Comparison of ENCODE assay signal across 39 cellular contexts in genomic region chr12:101485015-101485414, GRCh38. TPM values are rescaled to one million over a fixed set of nuclear protein-coding genes. Genes with fewer than 3 reads are reported as not detected.
DNase-seq lines count a peak whose midpoint lies in the region; ATAC-seq and TF ChIP-seq lines count a peak whose summit lies in the region.
"Had no signal": no experiment of that assay in that cellular context is flagged by ENCODE, and none has a peak within 500 bp of the region (broad histone marks: within the 10 kb centered on the region; RNA-seq: fewer than 3 reads in every experiment).

No MANE protein-coding gene starts in this region.

- H3K79me2 ChIP-seq in GM23248 (ENCODE audit: insufficient read depth) (no peaks in the 10 kb centered on the region), osteoblast (ENCODE audit: insufficient read depth, low read length) (no peaks in the 10 kb centered on the region)

- H3K4me1 ChIP-seq in GM23248 (ENCODE audit: insufficient read depth) (no peaks in the 10 kb centered on the region), osteoblast (ENCODE audit: insufficient read depth, low read length) (no peaks in the 10 kb centered on the region), upper lobe of right lung (peaks cover 5% of the 10 kb centered on the region)

- H2AFZ ChIP-seq in GM23248 (no peak overlapping the region), osteoblast (ENCODE audit: low read length) (no peak overlapping the region)

- H3K9me3 ChIP-seq in GM23248 (ENCODE audit: low read depth): no peaks in the 10 kb centered on the region
- no peaks in the 10 kb centered on the region for H3K9me3 ChIP-seq in osteoblast (ENCODE audit: low read depth, low read length)
- H3K9me3 ChIP-seq in upper lobe of right lung: no peaks in the 10 kb centered on the region
- H3K9me3 ChIP-seq: HAP-1, psoas muscle had no signal

- H3F3A ChIP-seq in GM23248 (ENCODE audit: insufficient read depth): peaks cover 4% of the 10 kb centered on the region; the same call in 1 of the 2 replicates

- no peak for ATAC-seq in upper lobe of right lung
- ATAC-seq: activated CD8-positive, alpha-beta memory T cell treated with anti-CD3 and anti-CD28 coated beads, Interleukin-2, amount 10 ng/mL, durations not matched to agents 7 days and 5 days; activated T-cell treated with anti-CD3 and anti-CD28 coated beads, Interleukin-2, amount 50 U/mL, for 4 hours; natural killer cell treated with Interleukin-12 subunit alpha and Interleukin-12 subunit beta and Interleukin-15 and Interleukin-18, amount 100 ng/mL, for 72 hours; psoas muscle had no signal

- intact Hi-C loops in upper lobe of right lung (cut with DNase I): no loop called here

- H3K4me3 ChIP-seq in GM23248 (no peak overlapping the region), choroid plexus epithelial cell (ENCODE audit: low read depth, low read length) (no peak overlapping the region), osteoblast (ENCODE audit: insufficient read depth, low read length) (no peak overlapping the region), upper lobe of right lung (no peak overlapping the region)
- H3K4me3 ChIP-seq: coronary artery, HAP-1, psoas muscle had no signal

- H3K27me3 ChIP-seq in GM23248 (replicated peaks; ENCODE audit: insufficient read depth): no peaks in the 10 kb centered on the region; the same call in 1 of the 2 replicates
- H3K27me3 ChIP-seq in osteoblast (ENCODE audit: insufficient read depth, low read length): no peaks in the 10 kb centered on the region
- H3K27me3 ChIP-seq in upper lobe of right lung: no peaks in the 10 kb centered on the region

- H3K4me2 ChIP-seq in GM23248 (ENCODE audit: unreplicated experiment) (no peak overlapping the region), osteoblast (ENCODE audit: insufficient read depth, low read length) (no peak overlapping the region)

- no peak overlapping the region for H3K9ac ChIP-seq in GM23248

- DNase-seq in Ammon's horn (ENCODE audit: low spot score) (peak; percentile 33), GM23248 (peak; percentile 50), choroid plexus epithelial cell (ENCODE audit: low read depth) (peak; percentile 59), osteoblast (ENCODE audit: insufficient read length, low spot score, missing footprints) (peak; percentile 29), HUDEP-2 (lab: John Stamatoyannopoulos, UW; ENCODE audit: unreplicated experiment in 76 of 76) (no peak), amniotic stem cell (lab: John Stamatoyannopoulos, UW) (no peak), upper lobe of right lung (no peak)
- DNase-seq: activated CD4-positive, alpha-beta T cell treated with anti-CD3 and anti-CD28 coated beads, Interleukin-2, amount 50 U/mL, for 4 hours; activated CD4-positive, CD25-positive, alpha-beta regulatory T cell; activated CD8-positive, alpha-beta memory T cell treated with anti-CD3 and anti-CD28 coated beads, Interleukin-2, amount 10 ng/mL, durations not matched to agents 7 days and 5 days; activated gamma-delta T cell treated with Interleukin-2 at 50 U/mL for 16 hours; activated naive CD8-positive, alpha-beta T cell treated with anti-CD3 and anti-CD28 coated beads, Interleukin-2, amount 10 ng/mL, durations not matched to agents 7 days and 5 days; activated T-cell treated with anti-CD3 and anti-CD28 coated beads, Interleukin-2, amount 50 U/mL, for 4 hours; CD4-positive, CD25-positive, alpha-beta regulatory T cell; effector CD8-positive, alpha-beta T cell; EL; Karpas-422; kidney; MV-4-11; NCI-H1436 treated with DMSO at 0.1 percent for 48 hours; NCI-H2081 treated with DMSO at 0.1 percent for 48 hours; NCI-H774; occipital lobe; psoas muscle; stimulated activated CD4-positive, alpha-beta T cell treated with anti-CD3 and anti-CD28 coated beads, Interleukin-15, amount 100 ng/mL, for 24 hours; stimulated activated CD4-positive, alpha-beta T cell treated with anti-CD3 and anti-CD28 coated beads, Interleukin-4, amount 100 ng/mL, for 4 hours; T-helper 1 cell; trophoblast cell had no signal

- no peaks in the 10 kb centered on the region for H3K9me2 ChIP-seq in GM23248 (ENCODE audit: insufficient read depth)

- no peaks in the 10 kb centered on the region for H4K20me1 ChIP-seq in GM23248 (ENCODE audit: insufficient read depth)
- no peaks in the 10 kb centered on the region for H4K20me1 ChIP-seq in osteoblast (ENCODE audit: insufficient read depth, low read length)

- in situ Hi-C loops in GM23248 (cut with MboI): no loop called here

- no peaks in the 10 kb centered on the region for H3K36me3 ChIP-seq in GM23248 (ENCODE audit: low read depth)
- H3K36me3 ChIP-seq in osteoblast (ENCODE audit: insufficient read depth, low read length): no peaks in the 10 kb centered on the region
- no peaks in the 10 kb centered on the region for H3K36me3 ChIP-seq in upper lobe of right lung
- H3K36me3 ChIP-seq: HAP-1 had no signal

- no peak overlapping the region for H3K27ac ChIP-seq in GM23248
- H3K27ac ChIP-seq in osteoblast (ENCODE audit: low read depth, low read length): no peak overlapping the region
- H3K27ac ChIP-seq in upper lobe of right lung: no peak overlapping the region
- H3K27ac ChIP-seq: coronary artery, epithelial cell of prostate, HL-60, psoas muscle had no signal

- TF ChIP-seq CTCF in choroid plexus epithelial cell (conservative IDR thresholded peaks at IDR 0.05; ENCODE audit: low read depth, low read length) (no peak), osteoblast (IDR thresholded peaks at IDR 0.05; ENCODE audit: extremely low read depth, low read depth, low read length) (no peak), upper lobe of right lung (IDR thresholded peaks at IDR 0.05) (no peak)

RNA-seq across cellular contexts. Expression of gene SPIC, which starts 9.9 kb away (rescaled TPM):
- total RNA-seq in GM23248 (2014; rRNA removed; shearing (Covaris generic)): not detected in 2 replicates
- polyA plus RNA-seq in GM23248 (2016; fragmentation: Nextera tagmentation; extraction: Ambion mirVana): not detected in 2 replicates
- total RNA-seq in osteoblast (not detected in 2 replicates), upper lobe of right lung (not detected)
- total RNA-seq: activated CD8-positive, alpha-beta memory T cell treated with anti-CD3 and anti-CD28 coated beads, Interleukin-2, amount 10 ng/mL, durations not matched to agents 7 days and 5 days; activated naive CD8-positive, alpha-beta T cell treated with anti-CD3 and anti-CD28 coated beads, Interleukin-2, amount 10 ng/mL, durations not matched to agents 7 days and 5 days; activated T-cell treated with anti-CD3 and anti-CD28 coated beads, Interleukin-2, amount 50 U/mL, for 4 hours; astrocyte; cardiac septum; CD4-positive, CD25-positive, alpha-beta regulatory T cell; mononuclear cell; natural killer cell treated with Interleukin-12 subunit alpha and Interleukin-12 subunit beta and Interleukin-15 and Interleukin-18, amount 100 ng/mL, for 72 hours; RPMI7951; SK-MEL-5; subcutaneous adipose tissue had no signal
- polyA plus RNA-seq: CD4-positive, CD25-positive, alpha-beta regulatory T cell; psoas muscle had no signal

Comparison
In these comparisons a context has a peak if more than half of its experiments do, and no peak if none do; other contexts are left out.
1. DNase-seq: peak in Ammon's horn (single experiment), GM23248 (single experiment), choroid plexus epithelial cell (single experiment) and osteoblast (single experiment); none in HUDEP-2 (0 of 76), amniotic stem cell (single experiment) and upper lobe of right lung (single experiment).